Comparison of ENCODE assay signal across 8 cellular contexts in the genomic region with DNA sequence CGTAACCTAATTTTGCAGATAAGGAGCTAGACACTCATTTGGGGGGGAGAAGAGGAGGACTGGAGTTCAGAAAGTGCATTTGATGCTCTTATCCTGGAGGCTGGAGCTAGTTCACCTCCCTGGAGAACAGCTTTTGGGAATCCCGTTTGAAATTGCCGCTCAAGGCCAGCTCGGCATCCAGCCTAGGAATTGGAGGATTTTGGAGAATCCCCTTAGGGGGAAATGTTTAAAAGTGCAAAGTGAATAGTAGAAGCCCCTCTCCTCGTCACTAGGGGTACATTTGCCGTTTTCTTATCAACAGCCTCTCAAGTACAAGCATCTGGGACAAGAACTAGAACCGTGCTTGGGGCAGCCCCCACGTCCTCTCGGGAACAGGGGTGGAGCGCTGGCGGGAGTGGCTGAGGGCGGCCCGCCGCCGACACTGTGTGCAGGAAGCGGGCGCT. TPM values are rescaled to one million over a fixed set of nuclear protein-coding genes. Genes with fewer than 3 reads are reported as not detected.
DNase-seq lines count a peak whose midpoint lies in the region; ATAC-seq and TF ChIP-seq lines count a peak whose summit lies in the region.

No MANE protein-coding gene starts in this region.

- POLR2A ChIA-PET in BJ (lab: Charles Lee) = interaction anchor here (0.6 kb wide), 2 partner anchors 405 to 797 kb away, joined by 9 to 12 read pairs; no protein-coding TSS in a partner anchor

- H3K36me3 Mint-ChIP-seq in endothelial cell (ENCODE audit: low read depth, unreplicated experiment) (no peaks in the 10 kb centered on the region), naive B cell (no peaks in the 10 kb centered on the region)

- H3K4me1 Mint-ChIP-seq in endothelial cell (ENCODE audit: unreplicated experiment) (peaks cover 40% of the 10 kb centered on the region), naive B cell (peaks cover 35 to 37% (median 35%) of the 10 kb centered on the region in 3 donors)

- H3K36me3 ChIP-seq in BJ (ENCODE audit: control insufficient read depth, insufficient read depth, low read length) = no peaks in the 10 kb centered on the region
- H3K36me3 ChIP-seq in WERI-Rb-1 = 0 out of 2 replicates have a peak, but pooled peaks cover 6% of the 10 kb centered on the region
- no peaks in the 10 kb centered on the region for H3K36me3 ChIP-seq in urinary bladder (ENCODE audit: insufficient read depth)

- H3K27ac Mint-ChIP-seq in endothelial cell (ENCODE audit: unreplicated experiment) (peak overlapping the region; percentile 96), naive B cell (peak overlapping the region; percentile 97 to 100 (median 99))

- H3K4me1 ChIP-seq in urinary bladder (ENCODE audit: insufficient read depth) = no peaks in the 10 kb centered on the region

- H3K27me3 Mint-ChIP-seq in endothelial cell (ENCODE audit: unreplicated experiment) = peaks cover 20% of the 10 kb centered on the region
- H3K27me3 Mint-ChIP-seq in naive B cell = no peaks in the 10 kb centered on the region

- no peaks in the 10 kb centered on the region for H3K27me3 ChIP-seq in BJ (ENCODE audit: control insufficient read depth, insufficient read depth, low read length)
- no peaks in the 10 kb centered on the region for H3K27me3 ChIP-seq in WERI-Rb-1 (ENCODE audit: insufficient read depth, low read depth, severe bottlenecking)

- TF ChIP-seq CTCF in BJ (IDR thresholded peaks at IDR 0.05; ENCODE audit: insufficient read depth, low read depth, low read length) (no peak), WERI-Rb-1 (IDR thresholded peaks at IDR 0.05; ENCODE audit: low read depth, low read length) (no peak), endothelial cell (IDR thresholded peaks at IDR 0.05; ENCODE audit: unreplicated experiment) (no peak)

- 2% methylated on average over 17 of the region's 17 CpGs for WGBS in urinary bladder

- no peaks in the 10 kb centered on the region for H3K9me3 ChIP-seq in WERI-Rb-1 (ENCODE audit: severe bottlenecking)

- H3K4me3 ChIP-seq in BJ (ENCODE audit: low read depth, low read length) (peak overlapping the region; percentile 80), WERI-Rb-1 (ENCODE audit: low read depth, low read length) (peak overlapping the region; percentile 91), urinary bladder (ENCODE audit: low read depth, low read length) (peak overlapping the region; percentile 92)

- H3K4me3 Mint-ChIP-seq in endothelial cell (ENCODE audit: unreplicated experiment) = peak overlapping the region; percentile 89
- peak overlapping the region; percentile 93 to 99 (median 98) for H3K4me3 Mint-ChIP-seq in naive B cell

- DNase-seq in BJ (ENCODE audit: low read depth) = no peak
- DNase-seq in WERI-Rb-1 = no peak
- no peak for DNase-seq in endothelial cell (ENCODE audit: low spot score)
- DNase-seq in naive B cell = no peak
- DNase-seq in NK-92 (lab: John Stamatoyannopoulos, UW; ENCODE audit: unreplicated experiment) = no peak

- H3K9me3 Mint-ChIP-seq in endothelial cell (ENCODE audit: unreplicated experiment) = no peaks in the 10 kb centered on the region
- H3K9me3 Mint-ChIP-seq in naive B cell = no peaks in the 10 kb centered on the region

- H3K27ac ChIP-seq in WERI-Rb-1 (peak overlapping the region; percentile 95), urinary bladder (ENCODE audit: low read depth) (peak overlapping the region; percentile 97)

- ATAC-seq in GM19043 (IDR thresholded peaks at IDR 0.05; ENCODE audit: low read depth, unreplicated experiment) (peak; percentile 18), HG03457 (IDR thresholded peaks at IDR 0.05; ENCODE audit: unreplicated experiment) (peak; percentile 25), naive B cell (ENCODE audit: low read depth in 2 of 2) (peak; percentile 22 to 23)

- CTCF ChIA-PET in BJ (lab: Yijun Ruan, JAX) = interaction anchor here (0.9 to 1.3 kb wide), 3 partner anchors 8 to 87 kb away, joined by 3 read pairs; no protein-coding TSS in a partner anchor

RNA-seq across cellular contexts. Expression of a gene that starts 1.3 kb away (rescaled TPM):
- polyA plus RNA-seq in BJ (2011; rRNA removed) = 38.8 and 49.4 TPM in 2 replicates
- 19.8 and 26.6 TPM in 2 replicates for polyA minus RNA-seq in BJ (2011; rRNA and poly(A)+ RNA removed)
- total RNA-seq in endothelial cell (ENCODE audit: unreplicated experiment) = 65.6 TPM
- 100 to 1,000 TPM; 155 to 240 (median 185) TPM for polyA plus RNA-seq in naive B cell (ENCODE audit: low read depth in 6 of 6)
- total RNA-seq in urinary bladder = 71.4 TPM
- polyA plus RNA-seq in urinary bladder = 49.8 TPM

RNA-seq across cellular contexts. Expression of a gene that starts 6.7 kb away (rescaled TPM):
- 10.7 and 13.6 TPM in 2 replicates for polyA plus RNA-seq in BJ (2011; rRNA removed)
- 7.8 and 10.3 TPM in 2 replicates for polyA minus RNA-seq in BJ (2011; rRNA and poly(A)+ RNA removed)
- 9.3 TPM for total RNA-seq in endothelial cell (ENCODE audit: unreplicated experiment)
- polyA plus RNA-seq in naive B cell (ENCODE audit: low read depth in 6 of 6) = 1 to 10 TPM in 3 of 6 donors, under 1 TPM in 2, not detected in 1; 0.34 to 3.6 (median 1.3) TPM
- total RNA-seq in urinary bladder = 28.2 TPM
- 47.8 TPM for polyA plus RNA-seq in urinary bladder
